Comparison of ENCODE assay signal across 9 cellular contexts in the genomic region with DNA sequence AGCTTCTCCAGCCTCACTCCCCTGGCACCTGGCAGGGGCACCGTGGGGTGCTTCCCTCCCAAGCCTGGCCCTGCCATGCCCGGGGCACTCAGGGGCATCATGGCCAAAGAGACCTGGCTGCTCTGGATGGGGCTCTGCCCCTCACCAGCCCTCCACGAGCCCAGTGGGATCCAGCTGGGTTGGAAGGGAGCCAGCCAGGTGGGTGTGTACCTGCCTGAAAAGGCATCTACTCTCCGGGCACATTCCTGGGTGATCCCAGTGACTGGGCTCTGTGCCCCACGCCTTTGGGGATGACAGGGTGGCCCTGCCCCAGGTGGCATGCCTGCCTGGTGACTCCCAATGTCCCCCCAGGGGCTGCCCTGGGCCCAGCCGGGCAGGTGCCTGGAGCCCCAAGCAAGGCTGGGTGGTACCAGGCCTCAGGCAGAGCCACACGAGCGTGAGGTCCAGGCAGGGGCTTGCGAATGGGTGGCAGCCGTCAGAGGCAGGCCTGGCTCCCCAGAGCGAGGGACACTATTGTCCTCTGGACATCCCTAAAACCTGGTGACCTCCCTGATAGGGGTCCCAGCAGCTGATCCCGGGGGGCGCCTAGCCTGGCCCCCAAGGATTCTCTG. TPM values are rescaled to one million over a fixed set of nuclear protein-coding genes. Genes with fewer than 3 reads are reported as not detected.
A peak's percentile ranks its signal among the peaks of the same experiment; 100 is the strongest.
DNase-seq lines count a peak whose midpoint lies in the region; ATAC-seq, FAIRE-seq and TF ChIP-seq lines count a peak whose summit lies in the region.
"Had no signal": no experiment of that assay in that cellular context is flagged by ENCODE, and none has a peak within 500 bp of the region (broad histone marks: within the 10 kb centered on the region; RNA-seq: fewer than 3 reads in every experiment).

No MANE protein-coding gene starts in this region.

- no peak for TF ChIP-seq CTCF in thoracic aorta (IDR thresholded peaks at IDR 0.05)
- TF ChIP-seq CTCF in endothelial cell (IDR thresholded peaks at IDR 0.05; ENCODE audit: unreplicated experiment), result no peak

- POLR2A ChIA-PET in activated CD4-positive, alpha-beta T cell treated with anti-CD3 and anti-CD28 coated beads for 36 hours (lab: Charles Lee), result no interaction called here
- POLR2A ChIA-PET in activated CD4-positive, alpha-beta T cell treated with anti-CD3 and anti-CD28 coated beads, Interleukin-2, amount 10 ng/mL, durations not matched to agents 7 days and 5 days (lab: Charles Lee), result no interaction called here

- CTCF ChIA-PET in activated CD4-positive, alpha-beta T cell treated with anti-CD3 and anti-CD28 coated beads for 36 hours (lab: Charles Lee), result interaction anchor here (1.0 kb wide), 1 partner anchor 15 kb away, joined by 3 read pairs; no protein-coding TSS in a partner anchor
- CTCF ChIA-PET in activated CD4-positive, alpha-beta T cell treated with anti-CD3 and anti-CD28 coated beads, Interleukin-2, amount 10 ng/mL, durations not matched to agents 7 days and 5 days (lab: Charles Lee), result interaction anchor here (1.6 kb wide), 1 partner anchor 42 kb away, joined by 3 read pairs; no protein-coding TSS in a partner anchor

- no peaks in the 10 kb centered on the region for H3K27me3 Mint-ChIP-seq in activated CD4-positive, alpha-beta T cell treated with anti-CD3 and anti-CD28 coated beads for 36 hours
- H3K27me3 Mint-ChIP-seq in activated CD4-positive, alpha-beta T cell treated with anti-CD3 and anti-CD28 coated beads, Interleukin-2, amount 10 ng/mL, durations not matched to agents 7 days and 5 days, result peaks cover 3% of the 10 kb centered on the region
- no peaks in the 10 kb centered on the region for H3K27me3 Mint-ChIP-seq in activated T-helper 17 cell treated with anti-CD3 and anti-CD28 coated beads, Interleukin-2, amount 50 U/mL, for 72 hours
- peaks cover 9% of the 10 kb centered on the region for H3K27me3 Mint-ChIP-seq in endothelial cell (ENCODE audit: unreplicated experiment)

- H3K27ac ChIP-seq in iPS-20b (ENCODE audit: low read length) (no peak overlapping the region), thoracic aorta (peak overlapping the region; percentile 31 to 41)

- ATAC-seq in activated CD4-positive, alpha-beta T cell treated with anti-CD3 and anti-CD28 coated beads for 36 hours, result peak; percentile 31
- ATAC-seq in activated T-helper 17 cell treated with anti-CD3 and anti-CD28 coated beads, Interleukin-2, amount 50 U/mL, for 72 hours (replicated peaks), result peak; percentile 19
- ATAC-seq in thoracic aorta (ENCODE audit: insufficient number of reproducible peaks, low FRiP score, low read depth) (no peak), GM18498 (IDR thresholded peaks at IDR 0.05; ENCODE audit: unreplicated experiment) (no peak)

- peak overlapping the region; percentile 59 for H3K4me3 Mint-ChIP-seq in activated CD4-positive, alpha-beta T cell treated with anti-CD3 and anti-CD28 coated beads for 36 hours
- H3K4me3 Mint-ChIP-seq in activated CD4-positive, alpha-beta T cell treated with anti-CD3 and anti-CD28 coated beads, Interleukin-2, amount 10 ng/mL, durations not matched to agents 7 days and 5 days, result no peak overlapping the region
- H3K4me3 Mint-ChIP-seq in activated T-helper 17 cell treated with anti-CD3 and anti-CD28 coated beads, Interleukin-2, amount 50 U/mL, for 72 hours, result peak overlapping the region; percentile 55
- no peak overlapping the region for H3K4me3 Mint-ChIP-seq in endothelial cell (ENCODE audit: unreplicated experiment)

- peaks cover 6% of the 10 kb centered on the region for H3K4me1 Mint-ChIP-seq in activated CD4-positive, alpha-beta T cell treated with anti-CD3 and anti-CD28 coated beads for 36 hours
- peaks cover 2% of the 10 kb centered on the region for H3K4me1 Mint-ChIP-seq in activated CD4-positive, alpha-beta T cell treated with anti-CD3 and anti-CD28 coated beads, Interleukin-2, amount 10 ng/mL, durations not matched to agents 7 days and 5 days
- H3K4me1 Mint-ChIP-seq in activated T-helper 17 cell treated with anti-CD3 and anti-CD28 coated beads, Interleukin-2, amount 50 U/mL, for 72 hours, result no peaks in the 10 kb centered on the region
- H3K4me1 Mint-ChIP-seq in endothelial cell (ENCODE audit: unreplicated experiment), result peaks cover 4% of the 10 kb centered on the region

- H3K9me3 ChIP-seq in iPS-20b (ENCODE audit: insufficient read depth, low read depth, low read length) (no peaks in the 10 kb centered on the region), thoracic aorta (no peaks in the 10 kb centered on the region)

- no peak overlapping the region for H3K27ac Mint-ChIP-seq in activated CD4-positive, alpha-beta T cell treated with anti-CD3 and anti-CD28 coated beads for 36 hours
- H3K27ac Mint-ChIP-seq in activated CD4-positive, alpha-beta T cell treated with anti-CD3 and anti-CD28 coated beads, Interleukin-2, amount 10 ng/mL, durations not matched to agents 7 days and 5 days, result no peak overlapping the region
- no peak overlapping the region for H3K27ac Mint-ChIP-seq in activated T-helper 17 cell treated with anti-CD3 and anti-CD28 coated beads, Interleukin-2, amount 50 U/mL, for 72 hours
- no peak overlapping the region for H3K27ac Mint-ChIP-seq in endothelial cell (ENCODE audit: unreplicated experiment)

- no peaks in the 10 kb centered on the region for H3K36me3 Mint-ChIP-seq in activated CD4-positive, alpha-beta T cell treated with anti-CD3 and anti-CD28 coated beads for 36 hours (ENCODE audit: low read depth)
- H3K36me3 Mint-ChIP-seq in activated CD4-positive, alpha-beta T cell treated with anti-CD3 and anti-CD28 coated beads, Interleukin-2, amount 10 ng/mL, durations not matched to agents 7 days and 5 days (ENCODE audit: low read depth), result no peaks in the 10 kb centered on the region
- no peaks in the 10 kb centered on the region for H3K36me3 Mint-ChIP-seq in activated T-helper 17 cell treated with anti-CD3 and anti-CD28 coated beads, Interleukin-2, amount 50 U/mL, for 72 hours (ENCODE audit: low read depth)
- H3K36me3 Mint-ChIP-seq in endothelial cell (ENCODE audit: low read depth, unreplicated experiment), result no peaks in the 10 kb centered on the region

- H3K36me3 ChIP-seq in iPS-20b (ENCODE audit: insufficient read depth, low read depth, low read length), result no peaks in the 10 kb centered on the region
- H3K36me3 ChIP-seq in thoracic aorta, result no peaks in the 10 kb centered on the region

- intact Hi-C loops in activated CD4-positive, alpha-beta T cell treated with anti-CD3 and anti-CD28 coated beads for 36 hours (cut with DNase I, micrococcal nuclease), result loop anchor here in 1 of 2 experiments (5.0 kb wide), 1 partner anchor 34 kb away; a partner anchor contains a TSS

- peak; percentile 38 for DNase-seq in activated CD4-positive, alpha-beta T cell treated with anti-CD3 and anti-CD28 coated beads for 36 hours
- DNase-seq in activated CD4-positive, alpha-beta T cell treated with anti-CD3 and anti-CD28 coated beads, Interleukin-2, amount 10 ng/mL, durations not matched to agents 7 days and 5 days, result no peak
- DNase-seq in thoracic aorta (ENCODE audit: low spot score) (no peak), endothelial cell (ENCODE audit: low spot score) (no peak), frontal cortex (ENCODE audit: low spot score in 2 of 2) (no peak)

- FAIRE-seq in frontal cortex (lab: Jason Lieb, UNC), result no peak
- FAIRE-seq: G401.6 had no signal

- H3K27me3 ChIP-seq in iPS-20b (ENCODE audit: insufficient read depth, low read length) (no peaks in the 10 kb centered on the region), thoracic aorta (replicated peaks; ENCODE audit: insufficient read depth) (no peaks in the 10 kb centered on the region)

- H3K4me1 ChIP-seq in iPS-20b (ENCODE audit: insufficient read depth, low read length), result peaks cover 9% of the 10 kb centered on the region
- H3K4me1 ChIP-seq in thoracic aorta (ENCODE audit: control insufficient read depth in 1 of 2, low read depth in 2 of 2), result peaks cover 24 to 36% of the 10 kb centered on the region in 2 donors

- H3K9ac ChIP-seq in iPS-20b (ENCODE audit: low read depth, low read length), result peak overlapping the region; percentile 53; the same call in 1 of the 2 replicates

- H3K9me3 Mint-ChIP-seq in activated CD4-positive, alpha-beta T cell treated with anti-CD3 and anti-CD28 coated beads for 36 hours (ENCODE audit: low read depth), result no peaks in the 10 kb centered on the region
- no peaks in the 10 kb centered on the region for H3K9me3 Mint-ChIP-seq in activated CD4-positive, alpha-beta T cell treated with anti-CD3 and anti-CD28 coated beads, Interleukin-2, amount 10 ng/mL, durations not matched to agents 7 days and 5 days
- no peaks in the 10 kb centered on the region for H3K9me3 Mint-ChIP-seq in activated T-helper 17 cell treated with anti-CD3 and anti-CD28 coated beads, Interleukin-2, amount 50 U/mL, for 72 hours
- no peaks in the 10 kb centered on the region for H3K9me3 Mint-ChIP-seq in endothelial cell (ENCODE audit: unreplicated experiment)

- H3K4me3 ChIP-seq in iPS-20b (ENCODE audit: low read length) (peak overlapping the region; percentile 58; the same call in 1 of the 2 replicates), thoracic aorta (peak overlapping the region; percentile 68)

RNA-seq across cellular contexts. Expression of a gene that starts 0.8 kb away (rescaled TPM):
- 10 to 100 TPM in 1 of 2 experiments, 1 to 10 TPM in 1; 9.6 to 10.8 TPM for total RNA-seq in activated CD4-positive, alpha-beta T cell treated with anti-CD3 and anti-CD28 coated beads for 36 hours
- 1 to 10 TPM; 2.7 to 2.9 TPM for total RNA-seq in activated CD4-positive, alpha-beta T cell treated with anti-CD3 and anti-CD28 coated beads, Interleukin-2, amount 10 ng/mL, durations not matched to agents 7 days and 5 days
- total RNA-seq in activated T-helper 17 cell treated with anti-CD3 and anti-CD28 coated beads, Interleukin-2, amount 50 U/mL, for 72 hours, result 10 to 100 TPM in 1 of 2 donors, 1 to 10 TPM in 1; 5.9 to 16.3 TPM
- total RNA-seq in thoracic aorta (10 to 100 TPM; 29.2 to 33.6 TPM), endothelial cell (ENCODE audit: unreplicated experiment) (31.7 TPM), frontal cortex (71.7 TPM)

RNA-seq across cellular contexts. Expression of a gene that starts 24.2 kb away (rescaled TPM):
- total RNA-seq in activated CD4-positive, alpha-beta T cell treated with anti-CD3 and anti-CD28 coated beads for 36 hours, result under 1 TPM in 1 of 2 experiments, not detected in 1; 0.05 TPM
- total RNA-seq in activated CD4-positive, alpha-beta T cell treated with anti-CD3 and anti-CD28 coated beads, Interleukin-2, amount 10 ng/mL, durations not matched to agents 7 days and 5 days, result not detected
- under 1 TPM in 1 of 2 donors, not detected in 1; 0.02 TPM for total RNA-seq in activated T-helper 17 cell treated with anti-CD3 and anti-CD28 coated beads, Interleukin-2, amount 50 U/mL, for 72 hours
- total RNA-seq in thoracic aorta, result not detected
- total RNA-seq in endothelial cell (ENCODE audit: unreplicated experiment), result 0.05 TPM
- 0.41 TPM for total RNA-seq in frontal cortex

RNA-seq across cellular contexts. Expression of a gene that starts 35.4 kb away (rescaled TPM):
- 10 to 100 TPM; 11.7 to 12.8 TPM for total RNA-seq in activated CD4-positive, alpha-beta T cell treated with anti-CD3 and anti-CD28 coated beads for 36 hours
- total RNA-seq in activated CD4-positive, alpha-beta T cell treated with anti-CD3 and anti-CD28 coated beads, Interleukin-2, amount 10 ng/mL, durations not matched to agents 7 days and 5 days, result 10 to 100 TPM; 13.1 to 14.6 TPM
- total RNA-seq in activated T-helper 17 cell treated with anti-CD3 and anti-CD28 coated beads, Interleukin-2, amount 50 U/mL, for 72 hours, result 10 to 100 TPM; 10.3 to 24.0 TPM
- total RNA-seq in thoracic aorta, result 10 to 100 TPM; 39.4 to 41.3 TPM
- total RNA-seq in endothelial cell (ENCODE audit: unreplicated experiment), result 14.5 TPM
- total RNA-seq in frontal cortex, result 9.0 TPM

RNA-seq across cellular contexts. Expression of a gene that starts 45.4 kb away (rescaled TPM):
- 1 to 10 TPM in 1 of 2 experiments, under 1 TPM in 1; 0.98 to 1.1 TPM for total RNA-seq in activated CD4-positive, alpha-beta T cell treated with anti-CD3 and anti-CD28 coated beads for 36 hours
- total RNA-seq in activated CD4-positive, alpha-beta T cell treated with anti-CD3 and anti-CD28 coated beads, Interleukin-2, amount 10 ng/mL, durations not matched to agents 7 days and 5 days, result under 1 TPM; 0.44 to 0.69 TPM
- total RNA-seq in activated T-helper 17 cell treated with anti-CD3 and anti-CD28 coated beads, Interleukin-2, amount 50 U/mL, for 72 hours, result 1 to 10 TPM; 6.1 to 6.4 TPM
- total RNA-seq in thoracic aorta, result 1 to 10 TPM; 1.4 to 6.6 TPM
- 0.41 TPM for total RNA-seq in endothelial cell (ENCODE audit: unreplicated experiment)
- 0.41 TPM for total RNA-seq in frontal cortex

Comparison
In these comparisons a context has a peak if more than half of its experiments do, and no peak if none do; other contexts are left out.
1. H3K4me3 Mint-ChIP-seq: peak in activated CD4-positive, alpha-beta T cell treated with anti-CD3 and anti-CD28 coated beads for 36 hours (single experiment) and activated T-helper 17 cell treated with anti-CD3 and anti-CD28 coated beads, Interleukin-2, amount 50 U/mL, for 72 hours (single experiment); none in activated CD4-positive, alpha-beta T cell treated with anti-CD3 and anti-CD28 coated beads, Interleukin-2, amount 10 ng/mL, durations not matched to agents 7 days and 5 days (single experiment) and endothelial cell (single experiment).
2. ATAC-seq: peak in activated CD4-positive, alpha-beta T cell treated with anti-CD3 and anti-CD28 coated beads for 36 hours (single experiment) and activated T-helper 17 cell treated with anti-CD3 and anti-CD28 coated beads, Interleukin-2, amount 50 U/mL, for 72 hours (single experiment); none in thoracic aorta (single experiment) and GM18498 (single experiment).